ENCODE assay signal across 16 cellular contexts in genomic region chr10:126179637-126180036, GRCh38.
DNase-seq lines count a peak whose midpoint lies in the region; ATAC-seq lines count a peak whose summit lies in the region.
"Had no signal": no experiment of that assay in that cellular context is flagged by ENCODE, and none has a peak within 500 bp of the region (broad histone marks: within the 10 kb centered on the region; RNA-seq: fewer than 3 reads in every experiment).

No MANE protein-coding gene starts in this region.

- DNase-seq in OCI-M1 (lab: John Stamatoyannopoulos, UW): peak; percentile 58
- DNase-seq in aorta: no peak
- DNase-seq in SW 1271 (lab: John Stamatoyannopoulos, UW): no peak
- no peak for DNase-seq in NCI-H2227 (lab: John Stamatoyannopoulos, UW; ENCODE audit: unreplicated experiment)
- DNase-seq: activated CD4-positive, CD25-positive, alpha-beta regulatory T cell; BE2C; H7; naive thymus-derived CD8-positive, alpha-beta T cell; NCI-H187; NCI-H510A treated with DMSO at 0.1 percent for 48 hours; SHP77; stimulated activated CD4-positive, alpha-beta T cell treated with anti-CD3 and anti-CD28 coated beads, Interleukin-1b, Interleukin-23, amount 100 ng/mL, for 48 hours; T-helper 2 cell had no signal

- H3K4me1 ChIP-seq in aorta (ENCODE audit: control insufficient read depth in 1 of 2, insufficient read depth in 2 of 2, low read length in 2 of 2): no peaks in the 10 kb centered on the region
- H3K4me1 ChIP-seq: BE2C had no signal

- H3K9me3 ChIP-seq in aorta (ENCODE audit: control insufficient read depth, low read length): no peaks in the 10 kb centered on the region
- H3K9me3 ChIP-seq: BE2C had no signal

- WGBS in aorta, 2 donors: 88 to 93% methylated on average over 7 of the region's 7 CpGs

- ATAC-seq in GM19395 (IDR thresholded peaks at IDR 0.05; ENCODE audit: unreplicated experiment): peak; percentile 72
- peak; percentile 76 for ATAC-seq in HG03378 (IDR thresholded peaks at IDR 0.05; ENCODE audit: unreplicated experiment)
- ATAC-seq in aorta (ENCODE audit: low FRiP score): no peak
- no peak for ATAC-seq in GM19324 (IDR thresholded peaks at IDR 0.05; ENCODE audit: low FRiP score, unreplicated experiment)
- ATAC-seq: naive thymus-derived CD8-positive, alpha-beta T cell had no signal

- H3K4me3 ChIP-seq in aorta (ENCODE audit: low read length in 2 of 2): no peak overlapping the region

- no peaks in the 10 kb centered on the region for H3K27me3 ChIP-seq in aorta (ENCODE audit: control insufficient read depth in 1 of 2, insufficient read depth in 2 of 2, low read length in 1 of 2)
- H3K27me3 ChIP-seq: BE2C had no signal

- intact Hi-C loops in aorta (cut with DNase I): no loop called here

- no peaks in the 10 kb centered on the region for H3K36me3 ChIP-seq in aorta (ENCODE audit: control insufficient read depth in 1 of 2, insufficient read depth in 2 of 2, low read length in 1 of 2)
- H3K36me3 ChIP-seq: BE2C had no signal

- H3K27ac ChIP-seq in aorta (ENCODE audit: low read depth in 1 of 2, low read length in 2 of 2): no peak overlapping the region

Comparison
In these comparisons a context has a peak if more than half of its experiments do, and no peak if none do; other contexts are left out.
1. ATAC-seq: peak in GM19395 (single experiment) and HG03378 (single experiment); none in aorta (single experiment) and GM19324 (single experiment).